In genomic region chr17:63881935-63882601, GRCh38 we compare ENCODE assay signal across 8 cellular contexts. TPM values are rescaled to one million over a fixed set of nuclear protein-coding genes. Genes with fewer than 3 reads are reported as not detected.
DNase-seq lines count a peak whose midpoint lies in the region; ATAC-seq and TF ChIP-seq lines count a peak whose summit lies in the region.

Gene GH2 (minus strand): TSS chr17:63881944. CDS start chr17:63881801, 143 bp downstream.

- H3K4me1 Mint-ChIP-seq in activated T-cell treated with anti-CD3 and anti-CD28 coated beads, Interleukin-2, amount 50 U/mL, for 24 hours (ENCODE audit: low read depth): peaks cover 2% of the 10 kb centered on the region

- H3K27me3 Mint-ChIP-seq in activated T-cell treated with anti-CD3 and anti-CD28 coated beads, Interleukin-2, amount 50 U/mL, for 24 hours: no peaks in the 10 kb centered on the region

- H3K4me1 ChIP-seq in A673 (ENCODE audit: insufficient read depth, low read length, poor library complexity, severe bottlenecking) (no peaks in the 10 kb centered on the region), OCI-LY7 (ENCODE audit: insufficient read depth, low read length, poor library complexity, severe bottlenecking) (no peaks in the 10 kb centered on the region), trophoblast cell (ENCODE audit: control insufficient read depth in 1 of 2, insufficient read depth in 2 of 2, low read length in 2 of 2) (peaks cover 3% of the 10 kb centered on the region in 2 experiments)

- no peak within 1 kb of the TSS for H3K4me3 ChIP-seq in A673 (ENCODE audit: low read depth, low read length, poor library complexity, severe bottlenecking)
- H3K4me3 ChIP-seq in OCI-LY7 (ENCODE audit: low read depth, low read length, poor library complexity, severe bottlenecking): no peak within 1 kb of the TSS
- no peak within 1 kb of the TSS for H3K4me3 ChIP-seq in fibroblast of the aortic adventitia (ENCODE audit: low read depth, low read length)
- no peak within 1 kb of the TSS for H3K4me3 ChIP-seq in trophoblast cell (ENCODE audit: low read depth, low read length)

- H3K79me2 ChIP-seq in OCI-LY7 (ENCODE audit: insufficient read depth, low read depth, low read length) (no peaks in the 10 kb centered on the region), trophoblast cell (ENCODE audit: control insufficient read depth, insufficient read depth, low read length, poor library complexity) (no peaks in the 10 kb centered on the region)

- WGBS in trophoblast cell (ENCODE audit: extremely low coverage, insufficient coverage, insufficient read length): no CpG with 5 or more reads among the region's 15 CpGs

- no peaks in the 10 kb centered on the region for H3K36me3 ChIP-seq in A673 (ENCODE audit: insufficient read depth, low read length, poor library complexity, severe bottlenecking)
- H3K36me3 ChIP-seq in OCI-LY7 (ENCODE audit: insufficient read depth, low read length): no peaks in the 10 kb centered on the region
- H3K36me3 ChIP-seq in trophoblast cell (ENCODE audit: control insufficient read depth in 1 of 2, insufficient read depth in 2 of 2, low read length in 2 of 2): no peaks in the 10 kb centered on the region

- TF ChIP-seq CTCF in A673 (conservative IDR thresholded peaks at IDR 0.05; ENCODE audit: low read depth, low read length): peak; percentile 61
- peak; percentile 84 for TF ChIP-seq CTCF in GM13977 (IDR thresholded peaks at IDR 0.05; ENCODE audit: extremely low read depth, insufficient read depth, missing control alignments)
- TF ChIP-seq CTCF in OCI-LY7 (conservative IDR thresholded peaks at IDR 0.05; ENCODE audit: low read length): peak; percentile 69
- TF ChIP-seq CTCF in fibroblast of the aortic adventitia (IDR thresholded peaks at IDR 0.05; ENCODE audit: insufficient read depth, low read length): peak; percentile 71

- H3K36me3 Mint-ChIP-seq in activated T-cell treated with anti-CD3 and anti-CD28 coated beads, Interleukin-2, amount 50 U/mL, for 24 hours (ENCODE audit: low read depth): no peaks in the 10 kb centered on the region

- no peak within 1 kb of the TSS for H3K4me3 Mint-ChIP-seq in activated T-cell treated with anti-CD3 and anti-CD28 coated beads, Interleukin-2, amount 50 U/mL, for 24 hours

- POLR2A ChIA-PET in A673 (lab: Charles Lee; ENCODE audit: low non-redundant PET) (no interaction called here), OCI-LY7 (lab: Charles Lee) (no interaction called here)

- H3K23ac ChIP-seq in trophoblast cell (ENCODE audit: low read length): peak within 1 kb of the TSS; percentile 74

- no peak within 1 kb of the TSS for H3K4ac ChIP-seq in trophoblast cell (ENCODE audit: low read depth, low read length)

- no peak within 1 kb of the TSS for H3K18ac ChIP-seq in trophoblast cell (ENCODE audit: low read length)

- no peak within 1 kb of the TSS for H3K9ac ChIP-seq in trophoblast cell (ENCODE audit: low read length)

- H3K14ac ChIP-seq in trophoblast cell (ENCODE audit: low read length): no peak within 1 kb of the TSS

- no peak within 1 kb of the TSS for H2BK12ac ChIP-seq in trophoblast cell (ENCODE audit: low read length)

- no peaks in the 10 kb centered on the region for H3K27me3 ChIP-seq in A673 (replicated peaks; ENCODE audit: insufficient read depth, low read depth, low read length, poor library complexity)
- H3K27me3 ChIP-seq in trophoblast cell (ENCODE audit: insufficient read depth, low read length): no peaks in the 10 kb centered on the region

- in situ Hi-C loops in GM13977 (cut with MboI; ENCODE audit: low pct_unique_long_range_greater_than_20kb, low sequenced_read_pairs, unreplicated experiment): no loop called here

- no peaks in the 10 kb centered on the region for H3K9me2 ChIP-seq in OCI-LY7 (ENCODE audit: insufficient read depth, low read length)

- no peak within 1 kb of the TSS for H4K12ac ChIP-seq in trophoblast cell (ENCODE audit: low read depth, low read length)

- DNase-seq in A673 (ENCODE audit: low spot score): peak; percentile 59
- DNase-seq in GM13977 (ENCODE audit: low spot score): peak; percentile 85
- DNase-seq in OCI-LY7 (ENCODE audit: low spot score): peak; percentile 61
- peak; percentile 64 for DNase-seq in activated T-cell treated with anti-CD3 and anti-CD28 coated beads, Interleukin-2, amount 50 U/mL, for 24 hours
- peak; percentile 47 for DNase-seq in fibroblast of the aortic adventitia (ENCODE audit: low read depth)
- peak; percentile 47 to 81 for DNase-seq in trophoblast cell

- CTCF ChIA-PET in A673 (lab: Charles Lee): interaction anchor here (0.5 to 0.7 kb wide), 3 partner anchors 7 to 116 kb away, joined by 3 read pairs; partner anchors contain the start of genes CCDC47 and PRR29
- CTCF ChIA-PET in OCI-LY7 (lab: Charles Lee; ENCODE audit: unreplicated experiment): no interaction called here

- intact Hi-C loops in A673 (cut with micrococcal nuclease; ENCODE audit: unreplicated experiment) (no loop called here), OCI-LY7 (cut with micrococcal nuclease; ENCODE audit: unreplicated experiment) (no loop called here)

- no peaks in the 10 kb centered on the region for H3K79me1 ChIP-seq in trophoblast cell (ENCODE audit: low read length)

- H3K27ac ChIP-seq in A673 (ENCODE audit: low read depth, low read length, poor library complexity, severe bottlenecking): no peak within 1 kb of the TSS
- H3K27ac ChIP-seq in OCI-LY7 (ENCODE audit: low read depth, low read length, poor library complexity, severe bottlenecking): no peak within 1 kb of the TSS
- H3K27ac ChIP-seq in trophoblast cell (ENCODE audit: low read depth, low read length): no peak within 1 kb of the TSS

- H2AFZ ChIP-seq in OCI-LY7 (ENCODE audit: low read length) (no peak within 1 kb of the TSS), trophoblast cell (ENCODE audit: insufficient read depth, low read length, poor library complexity) (no peak within 1 kb of the TSS)

- no peak within 1 kb of the TSS for H4K91ac ChIP-seq in trophoblast cell (ENCODE audit: low read depth, low read length)

- no peaks in the 10 kb centered on the region for H3K9me3 Mint-ChIP-seq in activated T-cell treated with anti-CD3 and anti-CD28 coated beads, Interleukin-2, amount 50 U/mL, for 24 hours

- H2BK120ac ChIP-seq in trophoblast cell (ENCODE audit: insufficient read depth, low read length, poor library complexity): no peak within 1 kb of the TSS

- H3K27ac Mint-ChIP-seq in activated T-cell treated with anti-CD3 and anti-CD28 coated beads, Interleukin-2, amount 50 U/mL, for 24 hours: no peak within 1 kb of the TSS

- H2AK5ac ChIP-seq in trophoblast cell (ENCODE audit: low read length): no peak within 1 kb of the TSS

- no peak within 1 kb of the TSS for H2BK5ac ChIP-seq in trophoblast cell (ENCODE audit: low read depth, low read length, poor library complexity)

- H3K9me3 ChIP-seq in A673 (ENCODE audit: low read depth, low read length, poor library complexity, severe bottlenecking) (no peaks in the 10 kb centered on the region), OCI-LY7 (ENCODE audit: low read length) (no peaks in the 10 kb centered on the region), trophoblast cell (ENCODE audit: insufficient read depth, low read depth, low read length) (peaks cover 4% of the 10 kb centered on the region)

- H4K20me1 ChIP-seq in OCI-LY7 (ENCODE audit: insufficient read depth, low read length): no peaks in the 10 kb centered on the region

- H3K4me2 ChIP-seq in OCI-LY7 (ENCODE audit: low read length) (no peak within 1 kb of the TSS), trophoblast cell (ENCODE audit: low read length) (no peak within 1 kb of the TSS)

- no peak for ATAC-seq in GM18511 (IDR thresholded peaks at IDR 0.05; ENCODE audit: unreplicated experiment)
- ATAC-seq in GM21786 (IDR thresholded peaks at IDR 0.05; ENCODE audit: unreplicated experiment): no peak

- H4K8ac ChIP-seq in trophoblast cell (ENCODE audit: low read depth, low read length): no peak within 1 kb of the TSS

- BruUV-seq in A673 (replicated peaks; lab: Mats Ljungman, UMichigan): no TSS peak
- BruUV-seq in OCI-LY7 (replicated peaks; lab: Mats Ljungman, UMichigan): no TSS peak

RNA-seq across cellular contexts. Expression of gene GH2, which starts in this region (rescaled TPM):
- total RNA-seq in A673 (2021) (not detected in 2 replicates), OCI-LY7 (2022) (not detected in 2 replicates), fibroblast of the aortic adventitia (ENCODE audit: low replicate concordance) (not detected in 2 replicates)
- not detected in 2 replicates for total RNA-seq in OCI-LY7 (2014; rRNA removed; shearing (Covaris generic))
- 0.18 TPM in 2 replicates for polyA plus RNA-seq in trophoblast cell (2013)

Comparison
In these comparisons a context has a peak if more than half of its experiments do, and no peak if none do; other contexts are left out.
1. Peak in DNase-seq in A673; RNA of the gene not detected or under 1 TPM.
2. Peak in DNase-seq in OCI-LY7; RNA of the gene not detected or under 1 TPM.
3. Peak in DNase-seq in fibroblast of the aortic adventitia; RNA of the gene not detected or under 1 TPM.